In genomic region chr7:51162724-51163329, GRCh38 we compare ENCODE assay signal across 8 cellular contexts.
DNase-seq lines count a peak whose midpoint lies in the region; ATAC-seq and TF ChIP-seq lines count a peak whose summit lies in the region.

No MANE protein-coding gene starts in this region.

- H3K4me3 Mint-ChIP-seq in Calu3 (ENCODE audit: low read depth, unreplicated experiment) = no peak overlapping the region
- H3K4me3 Mint-ChIP-seq in activated CD4-positive, alpha-beta memory T cell treated with anti-CD3 and anti-CD28 coated beads, Interleukin-2, amount 10 ng/mL, durations not matched to agents 7 days and 5 days = no peak overlapping the region
- H3K4me3 Mint-ChIP-seq in endodermal cell = no peak overlapping the region

- H3K36me3 Mint-ChIP-seq in Calu3 (ENCODE audit: insufficient read depth, unreplicated experiment) (no peaks in the 10 kb centered on the region), endodermal cell (ENCODE audit: low read depth) (no peaks in the 10 kb centered on the region)
- no peaks in the 10 kb centered on the region for H3K36me3 Mint-ChIP-seq in activated CD4-positive, alpha-beta memory T cell treated with anti-CD3 and anti-CD28 coated beads, Interleukin-2, amount 10 ng/mL, durations not matched to agents 7 days and 5 days (ENCODE audit: low read depth)

- H3K4me1 Mint-ChIP-seq in Calu3 (ENCODE audit: low read depth, unreplicated experiment) (no peaks in the 10 kb centered on the region), endodermal cell (peaks cover 11% of the 10 kb centered on the region)
- peaks cover 9% of the 10 kb centered on the region for H3K4me1 Mint-ChIP-seq in activated CD4-positive, alpha-beta memory T cell treated with anti-CD3 and anti-CD28 coated beads, Interleukin-2, amount 10 ng/mL, durations not matched to agents 7 days and 5 days

- H3K27me3 ChIP-seq in endodermal cell (ENCODE audit: control insufficient read depth, insufficient read depth, low read length, poor library complexity, severe bottlenecking) = no peaks in the 10 kb centered on the region

- DNase-seq in Calu3 = peak; percentile 94
- DNase-seq in NCI-H748 treated with DMSO at 0.1 percent for 48 hours (lab: John Stamatoyannopoulos, UW) = peak; percentile 86
- peak; percentile 78 for DNase-seq in activated CD4-positive, alpha-beta memory T cell treated with anti-CD3 and anti-CD28 coated beads, Interleukin-2, amount 10 ng/mL, durations not matched to agents 7 days and 5 days
- DNase-seq in endodermal cell = peak; percentile 97
- DNase-seq in mucosa of descending colon = peak in 2 of 3 donors; percentile 41 to 96
- DNase-seq in stimulated activated CD8-positive, alpha-beta memory T cell treated with anti-CD3 and anti-CD28 coated beads, Interleukin-7, amount 100 ng/mL, for 4 hours (ENCODE audit: low read depth in 2 of 2) = peak; percentile 26 to 34

- TF ChIP-seq CTCF in Calu3 (IDR thresholded peaks at IDR 0.05; ENCODE audit: unreplicated experiment) (peak; percentile 94), endodermal cell (conservative IDR thresholded peaks at IDR 0.05) (peak; percentile 95), mucosa of descending colon (IDR thresholded peaks at IDR 0.05) (peak; percentile 36)

- H3K9me3 ChIP-seq in endodermal cell (ENCODE audit: control insufficient read depth, low read length) (no peaks in the 10 kb centered on the region), mucosa of descending colon (no peaks in the 10 kb centered on the region)

- 38 to 50% methylated on average over 6 to 9 of the region's 9 CpGs for WGBS in endodermal cell (ENCODE audit: insufficient coverage in 1 of 2, insufficient read length in 1 of 2), 2 experiments

- POLR2A ChIA-PET in activated CD4-positive, alpha-beta memory T cell treated with anti-CD3 and anti-CD28 coated beads, Interleukin-2, amount 10 ng/mL, durations not matched to agents 7 days and 5 days (lab: Charles Lee) = no interaction called here

- H3K9ac ChIP-seq in endodermal cell (ENCODE audit: extremely low read depth, low read length, poor library complexity, severe bottlenecking) = no peak overlapping the region

- H3K4me3 ChIP-seq in endodermal cell (ENCODE audit: low read length) (no peak overlapping the region), mucosa of descending colon (no peak overlapping the region)

- BruUV-seq in Calu3 (replicated peaks; lab: Mats Ljungman, UMichigan) = no TSS peak

- H3K9me3 Mint-ChIP-seq in Calu3 (ENCODE audit: low read depth, unreplicated experiment) (no peaks in the 10 kb centered on the region), endodermal cell (no peaks in the 10 kb centered on the region)
- no peaks in the 10 kb centered on the region for H3K9me3 Mint-ChIP-seq in activated CD4-positive, alpha-beta memory T cell treated with anti-CD3 and anti-CD28 coated beads, Interleukin-2, amount 10 ng/mL, durations not matched to agents 7 days and 5 days

- H3K4me1 ChIP-seq in endodermal cell (ENCODE audit: control insufficient read depth, insufficient read depth, low read length) (no peaks in the 10 kb centered on the region), mucosa of descending colon (ENCODE audit: low read depth) (no peaks in the 10 kb centered on the region)

- H3K27me3 Mint-ChIP-seq in Calu3 (ENCODE audit: unreplicated experiment) = no peaks in the 10 kb centered on the region
- peaks cover 32% of the 10 kb centered on the region for H3K27me3 Mint-ChIP-seq in activated CD4-positive, alpha-beta memory T cell treated with anti-CD3 and anti-CD28 coated beads, Interleukin-2, amount 10 ng/mL, durations not matched to agents 7 days and 5 days
- no peaks in the 10 kb centered on the region for H3K27me3 Mint-ChIP-seq in endodermal cell (ENCODE audit: insufficient read depth)

- CTCF ChIA-PET in Calu3 (lab: Charles Lee) = interaction anchor here (0.5 to 5.3 kb wide), 39 partner anchors 10 to 1070 kb away, joined by 3 to 213 read pairs (median 5); no protein-coding TSS in a partner anchor
- CTCF ChIA-PET in activated CD4-positive, alpha-beta memory T cell treated with anti-CD3 and anti-CD28 coated beads, Interleukin-2, amount 10 ng/mL, durations not matched to agents 7 days and 5 days (lab: Charles Lee) = interaction anchor here (0.8 to 5.8 kb wide), 35 partner anchors 8 to 1070 kb away, joined by 3 to 59 read pairs (median 4); partner anchors contain the start of gene ZPBP

- H3K36me3 ChIP-seq in endodermal cell (ENCODE audit: control insufficient read depth, insufficient read depth, low read length) (no peaks in the 10 kb centered on the region), mucosa of descending colon (ENCODE audit: low read depth) (no peaks in the 10 kb centered on the region)

- H3K27ac ChIP-seq in endodermal cell (ENCODE audit: low read depth, low read length) = no peak overlapping the region

- peak; percentile 90 for ATAC-seq in GM19468 (IDR thresholded peaks at IDR 0.05; ENCODE audit: extremely low read depth, unreplicated experiment)
- ATAC-seq in HG03565 (IDR thresholded peaks at IDR 0.05; ENCODE audit: unreplicated experiment) = peak; percentile 97
- peak; percentile 96 for ATAC-seq in mucosa of descending colon

- intact Hi-C loops in Calu3 (cut with micrococcal nuclease; ENCODE audit: unreplicated experiment) (loop anchor here (1.0 to 2.0 kb wide), 5 partner anchors 62 to 696 kb away; no protein-coding TSS in a partner anchor), mucosa of descending colon (cut with DNase I, micrococcal nuclease) (loop anchor here (2.0 to 10.0 kb wide), 2 partner anchors 202 to 204 kb away; no protein-coding TSS in a partner anchor)

- H3K27ac Mint-ChIP-seq in Calu3 (ENCODE audit: unreplicated experiment) = no peak overlapping the region
- no peak overlapping the region for H3K27ac Mint-ChIP-seq in activated CD4-positive, alpha-beta memory T cell treated with anti-CD3 and anti-CD28 coated beads, Interleukin-2, amount 10 ng/mL, durations not matched to agents 7 days and 5 days
- no peak overlapping the region for H3K27ac Mint-ChIP-seq in endodermal cell

Comparison
In these comparisons a context has a peak if more than half of its experiments do, and no peak if none do; other contexts are left out.
1. DNase-seq: peak in every context shown above with its lines; median percentile 97 in endodermal cell; 94 in Calu3; 86 in NCI-H748 treated with DMSO at 0.1 percent for 48 hours; 78 in activated CD4-positive, alpha-beta memory T cell treated with anti-CD3 and anti-CD28 coated beads, Interleukin-2, amount 10 ng/mL, durations not matched to agents 7 days and 5 days; 68 in mucosa of descending colon; 30 in stimulated activated CD8-positive, alpha-beta memory T cell treated with anti-CD3 and anti-CD28 coated beads, Interleukin-7, amount 100 ng/mL, for 4 hours.
2. CTCF ChIP-seq: peak in every context shown above with its lines; median percentile 95 in endodermal cell; 94 in Calu3; 36 in mucosa of descending colon.